In the genomic region with DNA sequence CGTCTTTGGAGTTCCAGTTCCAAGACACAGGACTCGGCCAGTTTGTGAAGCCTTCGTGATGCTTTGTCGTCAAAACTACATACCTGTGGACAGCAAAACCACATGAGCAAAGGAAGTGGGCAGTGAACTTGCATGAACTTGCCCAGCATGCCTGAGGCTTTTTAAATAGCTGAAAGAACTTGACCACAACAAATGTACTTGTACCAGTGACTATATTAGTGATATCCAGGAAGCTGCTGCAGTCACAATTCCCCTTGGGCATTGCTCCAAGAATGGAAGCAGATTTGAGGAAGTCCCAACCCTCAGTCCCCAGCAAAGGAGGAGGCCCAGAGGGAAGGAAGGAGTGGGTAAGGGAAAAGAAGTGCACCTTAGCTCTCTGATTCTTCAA, we compare ENCODE assay signal across 2 cellular contexts.
A peak's percentile ranks its signal among the peaks of the same experiment; 100 is the strongest.
TF ChIP-seq lines count a peak whose summit lies in the region.

No MANE protein-coding gene starts in this region.

TF ChIP-seq in HCT116, 20 proteins besides CTCF, POLR2A, EP300 and RAD21:
- TF ChIP-seq ELF1 (IDR thresholded peaks at IDR 0.05; ENCODE audit: borderline replicate concordance, low read depth) (peak; percentile 30; the same call in 1 of the 2 replicates), POLR2AphosphoS5 (IDR thresholded peaks at IDR 0.05; ENCODE audit: low read depth, low read length) (peak; percentile 36; the same call in 1 of the 2 replicates), SP1 (IDR thresholded peaks at IDR 0.05; ENCODE audit: low read depth) (peak; percentile 76), YY1 (IDR thresholded peaks at IDR 0.05; ENCODE audit: extremely low read depth, insufficient replicate concordance, low read depth, low read length) (no peak), CBX3 (IDR thresholded peaks at IDR 0.05; ENCODE audit: low read depth) (peak; percentile 51; the same call in 1 of the 2 replicates), JUND (IDR thresholded peaks at IDR 0.05) (peak; percentile 58; the same call in 1 of the 2 replicates), SIN3A (IDR thresholded peaks at IDR 0.05; ENCODE audit: low read depth) (peak; percentile 45; the same call in 1 of the 2 replicates), CEBPB (IDR thresholded peaks at IDR 0.05; ENCODE audit: low read depth) (no peak; the same call in 1 of the 2 replicates)
- TF ChIP-seq, protein P1, sequence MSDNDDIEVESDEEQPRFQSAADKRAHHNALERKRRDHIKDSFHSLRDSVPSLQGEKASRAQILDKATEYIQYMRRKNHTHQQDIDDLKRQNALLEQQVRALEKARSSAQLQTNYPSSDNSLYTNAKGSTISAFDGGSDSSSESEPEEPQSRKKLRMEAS (IDR thresholded peaks at IDR 0.05): peak; percentile 55; the same call in 1 of the 2 replicates

TF ChIP-seq in HepG2, 621 proteins besides CTCF, POLR2A, EP300 and RAD21:
- TF ChIP-seq ETV6 (CRISPR knock-in tag; conservative IDR thresholded peaks at IDR 0.05) (no peak), KLF12 (CRISPR knock-in tag; IDR thresholded peaks at IDR 0.05; ENCODE audit: borderline replicate concordance) (no peak), TAF15 (IDR thresholded peaks at IDR 0.05; ENCODE audit: low read depth, low read length, poor library complexity, severe bottlenecking) (no peak), ZNF180 (CRISPR knock-in tag; IDR thresholded peaks at IDR 0.05; ENCODE audit: borderline replicate concordance, low read depth) (no peak)
- TF ChIP-seq, protein P2, sequence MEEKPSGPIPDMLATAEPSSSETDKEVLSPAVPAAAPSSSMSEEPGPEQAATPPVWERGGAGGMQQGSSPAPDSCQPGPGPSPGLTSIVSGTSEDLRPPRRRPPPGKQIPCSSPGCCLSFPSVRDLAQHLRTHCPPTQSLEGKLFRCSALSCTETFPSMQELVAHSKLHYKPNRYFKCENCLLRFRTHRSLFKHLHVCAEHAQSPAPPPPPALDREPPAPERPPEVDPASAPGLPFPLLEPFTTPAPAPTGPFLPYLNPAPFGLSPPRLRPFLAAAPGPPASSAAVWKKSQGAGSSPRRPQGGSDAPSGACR (CRISPR knock-in tag; IDR thresholded peaks at IDR 0.05): no peak
- TF ChIP-seq, protein P3, sequence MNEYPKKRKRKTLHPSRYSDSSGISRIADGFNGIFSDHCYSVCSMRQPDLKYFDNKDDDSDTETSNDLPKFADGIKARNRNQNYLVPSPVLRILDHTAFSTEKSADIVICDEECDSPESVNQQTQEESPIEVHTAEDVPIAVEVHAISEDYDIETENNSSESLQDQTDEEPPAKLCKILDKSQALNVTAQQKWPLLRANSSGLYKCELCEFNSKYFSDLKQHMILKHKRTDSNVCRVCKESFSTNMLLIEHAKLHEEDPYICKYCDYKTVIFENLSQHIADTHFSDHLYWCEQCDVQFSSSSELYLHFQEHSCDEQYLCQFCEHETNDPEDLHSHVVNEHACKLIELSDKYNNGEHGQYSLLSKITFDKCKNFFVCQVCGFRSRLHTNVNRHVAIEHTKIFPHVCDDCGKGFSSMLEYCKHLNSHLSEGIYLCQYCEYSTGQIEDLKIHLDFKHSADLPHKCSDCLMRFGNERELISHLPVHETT (CRISPR knock-in tag; conservative IDR thresholded peaks at IDR 0.05): no peak
- TF ChIP-seq, protein P4, sequence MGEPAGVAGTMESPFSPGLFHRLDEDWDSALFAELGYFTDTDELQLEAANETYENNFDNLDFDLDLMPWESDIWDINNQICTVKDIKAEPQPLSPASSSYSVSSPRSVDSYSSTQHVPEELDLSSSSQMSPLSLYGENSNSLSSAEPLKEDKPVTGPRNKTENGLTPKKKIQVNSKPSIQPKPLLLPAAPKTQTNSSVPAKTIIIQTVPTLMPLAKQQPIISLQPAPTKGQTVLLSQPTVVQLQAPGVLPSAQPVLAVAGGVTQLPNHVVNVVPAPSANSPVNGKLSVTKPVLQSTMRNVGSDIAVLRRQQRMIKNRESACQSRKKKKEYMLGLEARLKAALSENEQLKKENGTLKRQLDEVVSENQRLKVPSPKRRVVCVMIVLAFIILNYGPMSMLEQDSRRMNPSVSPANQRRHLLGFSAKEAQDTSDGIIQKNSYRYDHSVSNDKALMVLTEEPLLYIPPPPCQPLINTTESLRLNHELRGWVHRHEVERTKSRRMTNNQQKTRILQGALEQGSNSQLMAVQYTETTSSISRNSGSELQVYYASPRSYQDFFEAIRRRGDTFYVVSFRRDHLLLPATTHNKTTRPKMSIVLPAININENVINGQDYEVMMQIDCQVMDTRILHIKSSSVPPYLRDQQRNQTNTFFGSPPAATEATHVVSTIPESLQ (CRISPR knock-in tag; conservative IDR thresholded peaks at IDR 0.05): no peak
- TF ChIP-seq, protein P5, sequence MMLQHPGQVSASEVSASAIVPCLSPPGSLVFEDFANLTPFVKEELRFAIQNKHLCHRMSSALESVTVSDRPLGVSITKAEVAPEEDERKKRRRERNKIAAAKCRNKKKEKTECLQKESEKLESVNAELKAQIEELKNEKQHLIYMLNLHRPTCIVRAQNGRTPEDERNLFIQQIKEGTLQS (CRISPR knock-in tag; IDR thresholded peaks at IDR 0.05): no peak
- TF ChIP-seq, protein P6, sequence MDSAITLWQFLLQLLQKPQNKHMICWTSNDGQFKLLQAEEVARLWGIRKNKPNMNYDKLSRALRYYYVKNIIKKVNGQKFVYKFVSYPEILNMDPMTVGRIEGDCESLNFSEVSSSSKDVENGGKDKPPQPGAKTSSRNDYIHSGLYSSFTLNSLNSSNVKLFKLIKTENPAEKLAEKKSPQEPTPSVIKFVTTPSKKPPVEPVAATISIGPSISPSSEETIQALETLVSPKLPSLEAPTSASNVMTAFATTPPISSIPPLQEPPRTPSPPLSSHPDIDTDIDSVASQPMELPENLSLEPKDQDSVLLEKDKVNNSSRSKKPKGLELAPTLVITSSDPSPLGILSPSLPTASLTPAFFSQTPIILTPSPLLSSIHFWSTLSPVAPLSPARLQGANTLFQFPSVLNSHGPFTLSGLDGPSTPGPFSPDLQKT (CRISPR knock-in tag; IDR thresholded peaks at IDR 0.05; ENCODE audit: borderline replicate concordance): no peak
- TF ChIP-seq, protein P7, sequence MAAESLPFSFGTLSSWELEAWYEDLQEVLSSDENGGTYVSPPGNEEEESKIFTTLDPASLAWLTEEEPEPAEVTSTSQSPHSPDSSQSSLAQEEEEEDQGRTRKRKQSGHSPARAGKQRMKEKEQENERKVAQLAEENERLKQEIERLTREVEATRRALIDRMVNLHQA (CRISPR knock-in tag; IDR thresholded peaks at IDR 0.05): no peak
